Comparison of ENCODE assay signal across 1 cellular context in the genomic region with DNA sequence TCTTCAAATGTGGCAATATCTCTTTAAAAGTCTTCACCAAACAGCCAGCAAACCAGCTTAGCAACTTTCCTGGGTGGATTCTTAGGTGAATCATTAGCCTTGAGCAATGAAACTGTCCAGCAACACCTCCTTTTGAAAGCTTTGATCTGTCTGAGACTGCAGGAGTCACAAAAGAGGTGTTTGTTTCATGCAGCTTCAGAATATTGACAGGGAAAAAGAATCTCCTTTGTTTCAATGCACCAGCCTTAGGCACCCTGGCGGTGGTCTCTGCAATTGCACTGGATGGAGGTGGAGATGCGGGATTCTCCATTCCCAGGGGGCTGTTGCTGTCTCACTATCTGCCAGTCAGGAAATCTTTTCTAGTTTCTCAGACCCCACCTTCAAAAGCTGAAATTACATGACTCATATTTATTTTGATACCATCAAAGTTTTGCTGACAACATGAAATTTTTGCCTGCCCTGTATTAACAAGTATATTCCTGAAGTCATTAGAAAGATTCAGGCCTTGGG.
TF ChIP-seq lines count a peak whose summit lies in the region.

No MANE protein-coding gene starts in this region.

TF ChIP-seq in HepG2, 621 proteins besides CTCF, POLR2A, EP300 and RAD21 (continued from another document and continues in another):
- TF ChIP-seq, protein P1, sequence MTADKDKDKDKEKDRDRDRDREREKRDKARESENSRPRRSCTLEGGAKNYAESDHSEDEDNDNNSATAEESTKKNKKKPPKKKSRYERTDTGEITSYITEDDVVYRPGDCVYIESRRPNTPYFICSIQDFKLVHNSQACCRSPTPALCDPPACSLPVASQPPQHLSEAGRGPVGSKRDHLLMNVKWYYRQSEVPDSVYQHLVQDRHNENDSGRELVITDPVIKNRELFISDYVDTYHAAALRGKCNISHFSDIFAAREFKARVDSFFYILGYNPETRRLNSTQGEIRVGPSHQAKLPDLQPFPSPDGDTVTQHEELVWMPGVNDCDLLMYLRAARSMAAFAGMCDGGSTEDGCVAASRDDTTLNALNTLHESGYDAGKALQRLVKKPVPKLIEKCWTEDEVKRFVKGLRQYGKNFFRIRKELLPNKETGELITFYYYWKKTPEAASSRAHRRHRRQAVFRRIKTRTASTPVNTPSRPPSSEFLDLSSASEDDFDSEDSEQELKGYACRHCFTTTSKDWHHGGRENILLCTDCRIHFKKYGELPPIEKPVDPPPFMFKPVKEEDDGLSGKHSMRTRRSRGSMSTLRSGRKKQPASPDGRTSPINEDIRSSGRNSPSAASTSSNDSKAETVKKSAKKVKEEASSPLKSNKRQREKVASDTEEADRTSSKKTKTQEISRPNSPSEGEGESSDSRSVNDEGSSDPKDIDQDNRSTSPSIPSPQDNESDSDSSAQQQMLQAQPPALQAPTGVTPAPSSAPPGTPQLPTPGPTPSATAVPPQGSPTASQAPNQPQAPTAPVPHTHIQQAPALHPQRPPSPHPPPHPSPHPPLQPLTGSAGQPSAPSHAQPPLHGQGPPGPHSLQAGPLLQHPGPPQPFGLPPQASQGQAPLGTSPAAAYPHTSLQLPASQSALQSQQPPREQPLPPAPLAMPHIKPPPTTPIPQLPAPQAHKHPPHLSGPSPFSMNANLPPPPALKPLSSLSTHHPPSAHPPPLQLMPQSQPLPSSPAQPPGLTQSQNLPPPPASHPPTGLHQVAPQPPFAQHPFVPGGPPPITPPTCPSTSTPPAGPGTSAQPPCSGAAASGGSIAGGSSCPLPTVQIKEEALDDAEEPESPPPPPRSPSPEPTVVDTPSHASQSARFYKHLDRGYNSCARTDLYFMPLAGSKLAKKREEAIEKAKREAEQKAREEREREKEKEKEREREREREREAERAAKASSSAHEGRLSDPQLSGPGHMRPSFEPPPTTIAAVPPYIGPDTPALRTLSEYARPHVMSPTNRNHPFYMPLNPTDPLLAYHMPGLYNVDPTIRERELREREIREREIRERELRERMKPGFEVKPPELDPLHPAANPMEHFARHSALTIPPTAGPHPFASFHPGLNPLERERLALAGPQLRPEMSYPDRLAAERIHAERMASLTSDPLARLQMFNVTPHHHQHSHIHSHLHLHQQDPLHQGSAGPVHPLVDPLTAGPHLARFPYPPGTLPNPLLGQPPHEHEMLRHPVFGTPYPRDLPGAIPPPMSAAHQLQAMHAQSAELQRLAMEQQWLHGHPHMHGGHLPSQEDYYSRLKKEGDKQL (CRISPR knock-in tag; IDR thresholded peaks at IDR 0.05; ENCODE audit: low read depth) = 0 out of 2 replicates have a peak, but pooled peaks have one; percentile 54
- peak; percentile 88 for TF ChIP-seq HDAC2 (CRISPR knock-in tag; IDR thresholded peaks at IDR 0.05)
- TF ChIP-seq, protein P2, sequence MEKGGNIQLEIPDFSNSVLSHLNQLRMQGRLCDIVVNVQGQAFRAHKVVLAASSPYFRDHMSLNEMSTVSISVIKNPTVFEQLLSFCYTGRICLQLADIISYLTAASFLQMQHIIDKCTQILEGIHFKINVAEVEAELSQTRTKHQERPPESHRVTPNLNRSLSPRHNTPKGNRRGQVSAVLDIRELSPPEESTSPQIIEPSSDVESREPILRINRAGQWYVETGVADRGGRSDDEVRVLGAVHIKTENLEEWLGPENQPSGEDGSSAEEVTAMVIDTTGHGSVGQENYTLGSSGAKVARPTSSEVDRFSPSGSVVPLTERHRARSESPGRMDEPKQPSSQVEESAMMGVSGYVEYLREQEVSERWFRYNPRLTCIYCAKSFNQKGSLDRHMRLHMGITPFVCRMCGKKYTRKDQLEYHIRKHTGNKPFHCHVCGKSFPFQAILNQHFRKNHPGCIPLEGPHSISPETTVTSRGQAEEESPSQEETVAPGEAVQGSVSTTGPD (CRISPR knock-in tag; IDR thresholded peaks at IDR 0.05) = no peak
- no peak for TF ChIP-seq ZNF672 (CRISPR knock-in tag; IDR thresholded peaks at IDR 0.05)
- TF ChIP-seq CEBPB (IDR thresholded peaks at IDR 0.05; ENCODE audit: borderline replicate concordance, low read depth, low read length) = peak; percentile 76
- TF ChIP-seq, protein P3, sequence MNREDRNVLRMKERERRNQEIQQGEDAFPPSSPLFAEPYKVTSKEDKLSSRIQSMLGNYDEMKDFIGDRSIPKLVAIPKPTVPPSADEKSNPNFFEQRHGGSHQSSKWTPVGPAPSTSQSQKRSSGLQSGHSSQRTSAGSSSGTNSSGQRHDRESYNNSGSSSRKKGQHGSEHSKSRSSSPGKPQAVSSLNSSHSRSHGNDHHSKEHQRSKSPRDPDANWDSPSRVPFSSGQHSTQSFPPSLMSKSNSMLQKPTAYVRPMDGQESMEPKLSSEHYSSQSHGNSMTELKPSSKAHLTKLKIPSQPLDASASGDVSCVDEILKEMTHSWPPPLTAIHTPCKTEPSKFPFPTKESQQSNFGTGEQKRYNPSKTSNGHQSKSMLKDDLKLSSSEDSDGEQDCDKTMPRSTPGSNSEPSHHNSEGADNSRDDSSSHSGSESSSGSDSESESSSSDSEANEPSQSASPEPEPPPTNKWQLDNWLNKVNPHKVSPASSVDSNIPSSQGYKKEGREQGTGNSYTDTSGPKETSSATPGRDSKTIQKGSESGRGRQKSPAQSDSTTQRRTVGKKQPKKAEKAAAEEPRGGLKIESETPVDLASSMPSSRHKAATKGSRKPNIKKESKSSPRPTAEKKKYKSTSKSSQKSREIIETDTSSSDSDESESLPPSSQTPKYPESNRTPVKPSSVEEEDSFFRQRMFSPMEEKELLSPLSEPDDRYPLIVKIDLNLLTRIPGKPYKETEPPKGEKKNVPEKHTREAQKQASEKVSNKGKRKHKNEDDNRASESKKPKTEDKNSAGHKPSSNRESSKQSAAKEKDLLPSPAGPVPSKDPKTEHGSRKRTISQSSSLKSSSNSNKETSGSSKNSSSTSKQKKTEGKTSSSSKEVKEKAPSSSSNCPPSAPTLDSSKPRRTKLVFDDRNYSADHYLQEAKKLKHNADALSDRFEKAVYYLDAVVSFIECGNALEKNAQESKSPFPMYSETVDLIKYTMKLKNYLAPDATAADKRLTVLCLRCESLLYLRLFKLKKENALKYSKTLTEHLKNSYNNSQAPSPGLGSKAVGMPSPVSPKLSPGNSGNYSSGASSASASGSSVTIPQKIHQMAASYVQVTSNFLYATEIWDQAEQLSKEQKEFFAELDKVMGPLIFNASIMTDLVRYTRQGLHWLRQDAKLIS (CRISPR knock-in tag; IDR thresholded peaks at IDR 0.05) = no peak
- no peak for TF ChIP-seq NR2F2 (IDR thresholded peaks at IDR 0.05; ENCODE audit: borderline replicate concordance, low read depth)
- TF ChIP-seq TCF7L2 (IDR thresholded peaks at IDR 0.05; ENCODE audit: low read depth, low read length) = peak; percentile 87
- TF ChIP-seq DPF2 (CRISPR knock-in tag; IDR thresholded peaks at IDR 0.05; ENCODE audit: borderline replicate concordance, low read depth) = 0 out of 2 replicates have a peak, but pooled peaks have one; percentile 52
- TF ChIP-seq, protein P4, sequence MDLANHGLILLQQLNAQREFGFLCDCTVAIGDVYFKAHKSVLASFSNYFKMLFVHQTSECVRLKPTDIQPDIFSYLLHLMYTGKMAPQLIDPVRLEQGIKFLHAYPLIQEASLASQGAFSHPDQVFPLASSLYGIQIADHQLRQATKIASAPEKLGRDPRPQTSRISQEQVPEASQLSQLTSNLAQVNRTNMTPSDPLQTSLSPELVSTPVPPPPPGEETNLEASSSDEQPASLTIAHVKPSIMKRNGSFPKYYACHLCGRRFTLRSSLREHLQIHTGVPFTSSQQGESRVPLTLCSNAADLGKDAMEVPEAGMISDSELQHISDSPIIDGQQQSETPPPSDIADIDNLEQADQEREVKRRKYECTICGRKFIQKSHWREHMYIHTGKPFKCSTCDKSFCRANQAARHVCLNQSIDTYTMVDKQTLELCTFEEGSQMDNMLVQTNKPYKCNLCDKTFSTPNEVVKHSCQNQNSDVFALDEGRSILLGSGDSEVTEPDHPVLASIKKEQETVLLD (CRISPR knock-in tag; IDR thresholded peaks at IDR 0.05; ENCODE audit: low read depth) = no peak
- TF ChIP-seq, protein P5, sequence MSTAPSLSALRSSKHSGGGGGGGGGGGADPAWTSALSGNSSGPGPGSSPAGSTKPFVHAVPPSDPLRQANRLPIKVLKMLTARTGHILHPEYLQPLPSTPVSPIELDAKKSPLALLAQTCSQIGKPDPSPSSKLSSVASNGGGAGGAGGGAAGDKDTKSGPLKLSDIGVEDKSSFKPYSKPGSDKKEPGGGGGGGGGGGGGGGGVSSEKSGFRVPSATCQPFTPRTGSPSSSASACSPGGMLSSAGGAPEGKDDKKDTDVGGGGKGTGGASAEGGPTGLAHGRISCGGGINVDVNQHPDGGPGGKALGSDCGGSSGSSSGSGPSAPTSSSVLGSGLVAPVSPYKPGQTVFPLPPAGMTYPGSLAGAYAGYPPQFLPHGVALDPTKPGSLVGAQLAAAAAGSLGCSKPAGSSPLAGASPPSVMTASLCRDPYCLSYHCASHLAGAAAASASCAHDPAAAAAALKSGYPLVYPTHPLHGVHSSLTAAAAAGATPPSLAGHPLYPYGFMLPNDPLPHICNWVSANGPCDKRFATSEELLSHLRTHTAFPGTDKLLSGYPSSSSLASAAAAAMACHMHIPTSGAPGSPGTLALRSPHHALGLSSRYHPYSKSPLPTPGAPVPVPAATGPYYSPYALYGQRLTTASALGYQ (CRISPR knock-in tag; IDR thresholded peaks at IDR 0.05) = peak; percentile 84; the same call in 1 of the 2 replicates
- TF ChIP-seq MTA3 (CRISPR knock-in tag; IDR thresholded peaks at IDR 0.05) = no peak
- TF ChIP-seq FOXP1 (IDR thresholded peaks at IDR 0.05) = no peak; the same call in 1 of the 2 replicates
- peak; percentile 86 for TF ChIP-seq FOXP1 (CRISPR knock-in tag; IDR thresholded peaks at IDR 0.05)
- TF ChIP-seq, protein P6, sequence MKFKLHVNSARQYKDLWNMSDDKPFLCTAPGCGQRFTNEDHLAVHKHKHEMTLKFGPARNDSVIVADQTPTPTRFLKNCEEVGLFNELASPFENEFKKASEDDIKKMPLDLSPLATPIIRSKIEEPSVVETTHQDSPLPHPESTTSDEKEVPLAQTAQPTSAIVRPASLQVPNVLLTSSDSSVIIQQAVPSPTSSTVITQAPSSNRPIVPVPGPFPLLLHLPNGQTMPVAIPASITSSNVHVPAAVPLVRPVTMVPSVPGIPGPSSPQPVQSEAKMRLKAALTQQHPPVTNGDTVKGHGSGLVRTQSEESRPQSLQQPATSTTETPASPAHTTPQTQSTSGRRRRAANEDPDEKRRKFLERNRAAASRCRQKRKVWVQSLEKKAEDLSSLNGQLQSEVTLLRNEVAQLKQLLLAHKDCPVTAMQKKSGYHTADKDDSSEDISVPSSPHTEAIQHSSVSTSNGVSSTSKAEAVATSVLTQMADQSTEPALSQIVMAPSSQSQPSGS (CRISPR knock-in tag; IDR thresholded peaks at IDR 0.05) = peak; percentile 77; the same call in 1 of the 2 replicates
- TF ChIP-seq KDM1A (CRISPR knock-in tag; IDR thresholded peaks at IDR 0.05) = 0 out of 2 replicates have a peak, but pooled peaks have one; percentile 40
- TF ChIP-seq LCORL (IDR thresholded peaks at IDR 0.05) = no peak
- TF ChIP-seq LCORL (CRISPR knock-in tag; IDR thresholded peaks at IDR 0.05) = no peak
- no peak for TF ChIP-seq MTF2 (CRISPR knock-in tag; IDR thresholded peaks at IDR 0.05; ENCODE audit: borderline replicate concordance)
- TF ChIP-seq CHD2 (IDR thresholded peaks at IDR 0.05; ENCODE audit: low read depth, low read length) = no peak
- no peak for TF ChIP-seq SOX6 (IDR thresholded peaks at IDR 0.05)
- TF ChIP-seq SOX6 (CRISPR knock-in tag; IDR thresholded peaks at IDR 0.05) = peak; percentile 98
- peak; percentile 74 for TF ChIP-seq TARDBP (CRISPR knock-in tag; IDR thresholded peaks at IDR 0.05)
- TF ChIP-seq TBX3 (IDR thresholded peaks at IDR 0.05; ENCODE audit: borderline replicate concordance) = peak; percentile 88
- peak; percentile 32; the same call in 1 of the 2 replicates for TF ChIP-seq RXRA (CRISPR knock-in tag; IDR thresholded peaks at IDR 0.05)
- TF ChIP-seq MEF2D (CRISPR knock-in tag; IDR thresholded peaks at IDR 0.05) = 0 out of 2 replicates have a peak, but pooled peaks have one; percentile 35
- peak; percentile 89 for TF ChIP-seq ZMYM4 (CRISPR knock-in tag; IDR thresholded peaks at IDR 0.05)
- no peak for TF ChIP-seq POLR2AphosphoS5 (IDR thresholded peaks at IDR 0.05; ENCODE audit: low read depth, low read length)
- peak; percentile 95 for TF ChIP-seq TBX2 (CRISPR knock-in tag; IDR thresholded peaks at IDR 0.05; ENCODE audit: borderline replicate concordance)
- TF ChIP-seq TMF1 (CRISPR knock-in tag; IDR thresholded peaks at IDR 0.05; ENCODE audit: low read depth) = no peak
- TF ChIP-seq, protein P7, sequence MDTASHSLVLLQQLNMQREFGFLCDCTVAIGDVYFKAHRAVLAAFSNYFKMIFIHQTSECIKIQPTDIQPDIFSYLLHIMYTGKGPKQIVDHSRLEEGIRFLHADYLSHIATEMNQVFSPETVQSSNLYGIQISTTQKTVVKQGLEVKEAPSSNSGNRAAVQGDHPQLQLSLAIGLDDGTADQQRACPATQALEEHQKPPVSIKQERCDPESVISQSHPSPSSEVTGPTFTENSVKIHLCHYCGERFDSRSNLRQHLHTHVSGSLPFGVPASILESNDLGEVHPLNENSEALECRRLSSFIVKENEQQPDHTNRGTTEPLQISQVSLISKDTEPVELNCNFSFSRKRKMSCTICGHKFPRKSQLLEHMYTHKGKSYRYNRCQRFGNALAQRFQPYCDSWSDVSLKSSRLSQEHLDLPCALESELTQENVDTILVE (CRISPR knock-in tag; IDR thresholded peaks at IDR 0.05) = 0 out of 2 replicates have a peak, but pooled peaks have one; percentile 15
- TF ChIP-seq, protein P8, sequence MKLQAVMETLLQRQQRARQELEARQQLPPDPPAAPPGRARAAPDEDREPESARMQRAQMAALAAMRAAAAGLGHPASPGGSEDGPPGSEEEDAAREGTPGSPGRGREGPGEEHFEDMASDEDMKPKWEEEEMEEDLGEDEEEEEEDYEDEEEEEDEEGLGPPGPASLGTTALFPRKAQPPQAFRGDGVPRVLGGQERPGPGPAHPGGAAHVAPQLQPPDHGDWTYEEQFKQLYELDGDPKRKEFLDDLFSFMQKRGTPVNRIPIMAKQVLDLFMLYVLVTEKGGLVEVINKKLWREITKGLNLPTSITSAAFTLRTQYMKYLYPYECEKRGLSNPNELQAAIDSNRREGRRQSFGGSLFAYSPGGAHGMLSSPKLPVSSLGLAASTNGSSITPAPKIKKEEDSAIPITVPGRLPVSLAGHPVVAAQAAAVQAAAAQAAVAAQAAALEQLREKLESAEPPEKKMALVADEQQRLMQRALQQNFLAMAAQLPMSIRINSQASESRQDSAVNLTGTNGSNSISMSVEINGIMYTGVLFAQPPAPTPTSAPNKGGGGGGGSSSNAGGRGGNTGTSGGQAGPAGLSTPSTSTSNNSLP (IDR thresholded peaks at IDR 0.05; ENCODE audit: low read depth, low read length) = peak; percentile 80
- no peak for TF ChIP-seq ZNF567 (CRISPR knock-in tag; IDR thresholded peaks at IDR 0.05; ENCODE audit: borderline replicate concordance)
- TF ChIP-seq, protein P9, sequence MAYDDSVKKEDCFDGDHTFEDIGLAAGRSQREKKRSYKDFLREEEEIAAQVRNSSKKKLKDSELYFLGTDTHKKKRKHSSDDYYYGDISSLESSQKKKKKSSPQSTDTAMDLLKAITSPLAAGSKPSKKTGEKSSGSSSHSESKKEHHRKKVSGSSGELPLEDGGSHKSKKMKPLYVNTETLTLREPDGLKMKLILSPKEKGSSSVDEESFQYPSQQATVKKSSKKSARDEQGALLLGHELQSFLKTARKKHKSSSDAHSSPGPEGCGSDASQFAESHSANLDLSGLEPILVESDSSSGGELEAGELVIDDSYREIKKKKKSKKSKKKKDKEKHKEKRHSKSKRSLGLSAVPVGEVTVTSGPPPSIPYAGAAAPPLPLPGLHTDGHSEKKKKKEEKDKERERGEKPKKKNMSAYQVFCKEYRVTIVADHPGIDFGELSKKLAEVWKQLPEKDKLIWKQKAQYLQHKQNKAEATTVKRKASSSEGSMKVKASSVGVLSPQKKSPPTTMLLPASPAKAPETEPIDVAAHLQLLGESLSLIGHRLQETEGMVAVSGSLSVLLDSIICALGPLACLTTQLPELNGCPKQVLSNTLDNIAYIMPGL (CRISPR knock-in tag; IDR thresholded peaks at IDR 0.05; ENCODE audit: borderline replicate concordance in 1 of 2, low read depth in 1 of 2) = peak; percentile 24 to 32; a peak in 2 of 4 replicates
